In genomic region chr11:106091480-106092123, GRCh38 we compare ENCODE assay signal across 8 cellular contexts. TPM values are rescaled to one million over a fixed set of nuclear protein-coding genes. Genes with fewer than 3 reads are reported as not detected.
DNase-seq lines count a peak whose midpoint lies in the region; ATAC-seq and TF ChIP-seq lines count a peak whose summit lies in the region.

No MANE protein-coding gene starts in this region.

- ATAC-seq in GM18502 (IDR thresholded peaks at IDR 0.05; ENCODE audit: poor library complexity, unreplicated experiment) (peak; percentile 98), GM21619 (IDR thresholded peaks at IDR 0.05; ENCODE audit: unreplicated experiment) (peak; percentile 98), foreskin keratinocyte (peak; percentile 97)

- peaks cover 60% of the 10 kb centered on the region for H3K79me2 ChIP-seq in neural progenitor cell (ENCODE audit: low read depth)

- H3K4me3 Mint-ChIP-seq in neural progenitor cell: no peak overlapping the region

- peaks cover 34% of the 10 kb centered on the region for H3K4me1 ChIP-seq in foreskin keratinocyte
- H3K4me1 ChIP-seq in neural progenitor cell: peaks cover 5% of the 10 kb centered on the region

- peaks cover 1% of the 10 kb centered on the region for H3F3A ChIP-seq in neural progenitor cell (ENCODE audit: low read depth)

- no peak overlapping the region for H2AFZ ChIP-seq in neural progenitor cell (replicated peaks)

- no peak overlapping the region for H3K27ac Mint-ChIP-seq in neural progenitor cell

- H3K9me3 ChIP-seq in neural progenitor cell (ENCODE audit: low read depth): no peaks in the 10 kb centered on the region

- H3K27me3 ChIP-seq in foreskin keratinocyte (no peaks in the 10 kb centered on the region), neural progenitor cell (no peaks in the 10 kb centered on the region)

- H4K20me1 ChIP-seq in neural progenitor cell (ENCODE audit: low read depth): peaks cover 39% of the 10 kb centered on the region

- no peak overlapping the region for H3K4me3 ChIP-seq in neural progenitor cell

- H3K27ac ChIP-seq in foreskin keratinocyte: no peak overlapping the region
- H3K27ac ChIP-seq in neural progenitor cell: no peak overlapping the region

- no peak for TF ChIP-seq CTCF in foreskin keratinocyte (conservative IDR thresholded peaks at IDR 0.05)
- TF ChIP-seq CTCF in neural progenitor cell (IDR thresholded peaks at IDR 0.05): no peak

- H3K36me3 ChIP-seq in neural progenitor cell: peaks cover 26% of the 10 kb centered on the region

- H3K4me1 Mint-ChIP-seq in neural progenitor cell: peaks cover 3% of the 10 kb centered on the region

- H3K4me2 ChIP-seq in neural progenitor cell: no peak overlapping the region

- no peaks in the 10 kb centered on the region for H3K27me3 Mint-ChIP-seq in neural progenitor cell (ENCODE audit: insufficient read depth, low read depth)

- H3K9ac ChIP-seq in neural progenitor cell: no peak overlapping the region

- no peaks in the 10 kb centered on the region for H3K9me3 Mint-ChIP-seq in neural progenitor cell

- DNase-seq in M059J (ENCODE audit: low read depth) (peak; percentile 63), foreskin keratinocyte (peak; percentile 63 to 79), neural progenitor cell (ENCODE audit: low spot score) (no peak), NCI-H2107 treated with DMSO at 0.1 percent for 48 hours (lab: John Stamatoyannopoulos, UW; ENCODE audit: unreplicated experiment) (no peak), cerebellar cortex (ENCODE audit: low spot score) (no peak), ecto neural progenitor cell (ENCODE audit: low spot score) (no peak)

- H3K36me3 Mint-ChIP-seq in neural progenitor cell: peaks cover 44% of the 10 kb centered on the region

RNA-seq across cellular contexts. Expression of gene AASDHPPT, which starts 14.1 kb away (rescaled TPM):
- total RNA-seq in M059J (2014; rRNA removed; shearing (Covaris generic)): 50.0 and 58.6 TPM in 2 replicates
- 42.7 and 43.4 TPM in 2 replicates for total RNA-seq in foreskin keratinocyte
- polyA plus RNA-seq in foreskin keratinocyte: 16.0 and 20.5 TPM in 2 replicates
- total RNA-seq in neural progenitor cell (ENCODE audit: low replicate concordance): 84.3 and 127 TPM in 2 replicates

RNA-seq across cellular contexts. Expression of gene KBTBD3, which starts 14.5 kb away (rescaled TPM):
- total RNA-seq in M059J (2014; rRNA removed; shearing (Covaris generic)): 2.6 and 3.6 TPM in 2 replicates
- total RNA-seq in foreskin keratinocyte: 2.9 and 4.3 TPM in 2 replicates
- polyA plus RNA-seq in foreskin keratinocyte: 3.4 and 6.3 TPM in 2 replicates
- 4.9 and 6.9 TPM in 2 replicates for total RNA-seq in neural progenitor cell (ENCODE audit: low replicate concordance)

Comparison
In these comparisons a context has a peak if more than half of its experiments do, and no peak if none do; other contexts are left out.
1. DNase-seq: peak in M059J (single experiment) and foreskin keratinocyte (2 of 2); none in neural progenitor cell (single experiment), NCI-H2107 treated with DMSO at 0.1 percent for 48 hours (single experiment), cerebellar cortex (single experiment) and ecto neural progenitor cell (single experiment).
2. Peak in every context shown above with its lines, with median percentiles within 50 percentile points of each other: ATAC-seq.